ENCODE assay signal across 8 cellular contexts in genomic region chr19:1884291-1884718, GRCh38.
DNase-seq lines count a peak whose midpoint lies in the region; ATAC-seq, FAIRE-seq and TF ChIP-seq lines count a peak whose summit lies in the region.

No MANE protein-coding gene starts in this region.

- no peak overlapping the region for H3K27ac ChIP-seq in SK-N-MC
- H3K27ac ChIP-seq in effector memory CD4-positive, alpha-beta T cell (ENCODE audit: insufficient read depth, low read length, poor library complexity, severe bottlenecking): peak overlapping the region; percentile 88

- no peak for ATAC-seq in GM18873 (IDR thresholded peaks at IDR 0.05; ENCODE audit: low FRiP score, unreplicated experiment)
- no peak for ATAC-seq in HG03354 (IDR thresholded peaks at IDR 0.05; ENCODE audit: poor library complexity, severe bottlenecking, unreplicated experiment)

- TF ChIP-seq CTCF in D721Med (IDR thresholded peaks at IDR 0.05; ENCODE audit: insufficient read depth, missing control alignments): no peak

- DNase-seq in COLO668 (lab: John Stamatoyannopoulos, UW; ENCODE audit: unreplicated experiment): peak; percentile 43
- DNase-seq in SK-N-MC (ENCODE audit: low read depth, low spot score): no peak
- DNase-seq in effector memory CD4-positive, alpha-beta T cell: peak in 1 of 3 donors; percentile 54
- DNase-seq in NCI-H524 (lab: John Stamatoyannopoulos, UW): no peak
- DNase-seq in D721Med (ENCODE audit: insufficient read length, low spot score): no peak

- peak overlapping the region; percentile 93 for H3K9ac ChIP-seq in SK-N-MC (ENCODE audit: insufficient read length)

- no peaks in the 10 kb centered on the region for H3K9me3 ChIP-seq in SK-N-MC (ENCODE audit: low read depth, low read length)
- no peaks in the 10 kb centered on the region for H3K9me3 ChIP-seq in effector memory CD4-positive, alpha-beta T cell (ENCODE audit: control insufficient read depth, low read length)
- H3K9me3 ChIP-seq in neuron (ENCODE audit: low read length): no peaks in the 10 kb centered on the region

- H3K4me3 ChIP-seq in SK-N-MC (peak overlapping the region; percentile 88), neuron (ENCODE audit: low read length) (peak overlapping the region; percentile 97)
- peak overlapping the region; percentile 98 for H3K4me3 ChIP-seq in effector memory CD4-positive, alpha-beta T cell (ENCODE audit: insufficient read depth, low read depth, low read length, poor library complexity, severe bottlenecking)

- no peaks in the 10 kb centered on the region for H3K36me3 ChIP-seq in SK-N-MC (ENCODE audit: insufficient read depth, low read length)
- H3K36me3 ChIP-seq in effector memory CD4-positive, alpha-beta T cell (ENCODE audit: control insufficient read depth, insufficient read depth, low read length): peaks cover 11% of the 10 kb centered on the region
- peaks cover 7% of the 10 kb centered on the region for H3K36me3 ChIP-seq in neuron (ENCODE audit: insufficient read depth, low read length)

- FAIRE-seq in D721Med (lab: Jason Lieb, UNC): no peak

- no peak overlapping the region for H2AFZ ChIP-seq in neuron (ENCODE audit: low read depth, low read length)

- H3K4me1 ChIP-seq in effector memory CD4-positive, alpha-beta T cell (ENCODE audit: control insufficient read depth, insufficient read depth, low read length, poor library complexity, severe bottlenecking): peaks cover 34% of the 10 kb centered on the region
- peaks cover 34% of the 10 kb centered on the region for H3K4me1 ChIP-seq in neuron (ENCODE audit: insufficient read depth, low read length)

- no peaks in the 10 kb centered on the region for H3K27me3 ChIP-seq in effector memory CD4-positive, alpha-beta T cell (replicated peaks; ENCODE audit: control insufficient read depth, insufficient read depth, low read length, poor library complexity, severe bottlenecking)
- no peaks in the 10 kb centered on the region for H3K27me3 ChIP-seq in neuron (ENCODE audit: insufficient read depth, low read length)
